In the genomic region with DNA sequence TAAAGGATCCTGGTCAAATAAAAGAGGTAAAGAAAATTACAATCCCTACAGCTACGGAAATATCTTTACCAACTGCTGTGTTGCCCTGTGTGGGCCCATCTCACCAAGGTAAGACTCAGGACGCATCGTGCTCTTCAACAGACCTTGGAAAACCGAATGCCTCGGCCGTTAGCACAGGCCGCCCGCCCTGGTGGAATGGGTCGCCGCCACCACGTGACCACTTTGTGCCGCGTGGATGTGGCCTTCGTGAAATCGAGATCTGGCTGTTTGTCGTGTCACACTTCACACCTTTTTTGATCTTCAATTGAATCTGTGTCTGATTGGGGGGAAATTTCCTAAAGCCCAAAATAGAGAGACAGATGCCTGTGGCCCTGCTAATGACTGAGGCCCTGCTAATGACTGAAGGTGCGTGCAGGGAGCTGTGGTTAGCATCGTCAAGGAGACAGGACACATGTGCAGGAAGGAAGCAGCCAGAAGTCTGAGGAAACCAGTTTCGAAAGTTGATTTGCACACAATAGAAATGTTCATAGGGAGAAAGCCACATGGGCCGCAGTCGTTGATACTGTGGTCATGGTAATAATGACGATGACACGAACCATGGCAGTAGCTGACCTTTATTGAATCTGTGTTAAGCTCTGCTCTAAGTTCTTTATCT, we compare ENCODE assay signal across 15 cellular contexts.
DNase-seq lines count a peak whose midpoint lies in the region; ATAC-seq, FAIRE-seq and TF ChIP-seq lines count a peak whose summit lies in the region.
"Had no signal": no experiment of that assay in that cellular context is flagged by ENCODE, and none has a peak within 500 bp of the region (broad histone marks: within the 10 kb centered on the region; RNA-seq: fewer than 3 reads in every experiment).

No MANE protein-coding gene starts in this region.

- in situ Hi-C loops in K562 (cut with MboI) = no loop called here

- 92% methylated on average over 23 of the region's 23 CpGs for WGBS in K562 (ENCODE audit: insufficient coverage, low coverage, missing lambda C conversion rate)
- WGBS in aorta, 2 donors = 96% methylated on average over 23 of the region's 23 CpGs
- 80 to 83% methylated on average over 23 of the region's 23 CpGs for WGBS in upper lobe of left lung, 2 donors
- WGBS in lower leg skin, 2 donors = 86 to 93% methylated on average over 23 of the region's 23 CpGs

- CTCF ChIA-PET in K562 (lab: Yijun Ruan, JAX; ENCODE audit: low intra/inter-chr PET ratio) = no interaction called here

- peaks cover 7% of the 10 kb centered on the region; the same call in 2 of the 3 replicates for H3K36me3 ChIP-seq in K562 (ENCODE audit: control insufficient read depth, insufficient read depth, low read length)
- peaks cover 0 to 2% of the 10 kb centered on the region in 2 donors for H3K36me3 ChIP-seq in aorta (ENCODE audit: control insufficient read depth in 1 of 2, insufficient read depth in 2 of 2, low read length in 1 of 2)
- H3K36me3 ChIP-seq in upper lobe of left lung = peaks cover 0 to 13% (median 0%) of the 10 kb centered on the region in 4 donors
- H3K36me3 ChIP-seq: cardiac muscle cell had no signal

- H3K4me2 ChIP-seq in K562 (ENCODE audit: insufficient read depth, low read length) = no peak overlapping the region

- ATAC-seq in Right ventricle myocardium superior (ENCODE audit: poor library complexity) = no peak
- no peak for ATAC-seq in K562
- ATAC-seq in aorta (ENCODE audit: low FRiP score) = no peak
- no peak for ATAC-seq in upper lobe of left lung (ENCODE audit: low FRiP score in 2 of 2)

- no peak for TF ChIP-seq RAD21 in K562 (CRISPR knock-in tag; conservative IDR thresholded peaks at IDR 0.05 in 1 of 2, IDR thresholded peaks at IDR 0.05 in 1 of 2)

- H3K27ac ChIP-seq in K562 (ENCODE audit: extremely low read depth, low read depth, low read length) (no peak overlapping the region), aorta (ENCODE audit: low read depth in 1 of 2, low read length in 2 of 2) (no peak overlapping the region), upper lobe of left lung (no peak overlapping the region)
- H3K27ac ChIP-seq: cardiac muscle cell had no signal

- H3K9ac ChIP-seq in K562 (ENCODE audit: insufficient read depth in 1 of 2, low read depth in 2 of 2, low read length in 2 of 2) = 0 out of 4 replicates have a peak overlapping the region, but pooled peaks of 1 of the 2 experiments have one; percentile 18

- TF ChIP-seq EP300 in K562 (IDR thresholded peaks at IDR 0.05; ENCODE audit: low read length) (no peak), upper lobe of left lung (IDR thresholded peaks at IDR 0.05) (peak in 1 of 4 donors; percentile 50)

- no peak for TF ChIP-seq POLR2A in K562 (conservative IDR thresholded peaks at IDR 0.05)
- no peak for TF ChIP-seq POLR2A in upper lobe of left lung (IDR thresholded peaks at IDR 0.05)
- TF ChIP-seq POLR2A in lower leg skin (IDR thresholded peaks at IDR 0.05) = no peak

- H3K9me3 ChIP-seq in K562 (replicated peaks; ENCODE audit: control insufficient read depth, insufficient read depth, low read depth, low read length) (no peaks in the 10 kb centered on the region), aorta (ENCODE audit: control insufficient read depth, low read length) (no peaks in the 10 kb centered on the region), upper lobe of left lung (no peaks in the 10 kb centered on the region)

- H2AFZ ChIP-seq in K562 (ENCODE audit: low read depth, low read length) = no peak overlapping the region

- H4K20me1 ChIP-seq in K562 (replicated peaks; ENCODE audit: control insufficient read depth, insufficient read depth, low read length) = no peaks in the 10 kb centered on the region

- no peaks in the 10 kb centered on the region for H3K27me3 ChIP-seq in K562 (ENCODE audit: control insufficient read depth in 2 of 2, insufficient read depth in 2 of 2, low read length in 2 of 2)
- H3K27me3 ChIP-seq in aorta (ENCODE audit: control insufficient read depth in 1 of 2, insufficient read depth in 2 of 2, low read length in 1 of 2) = no peaks in the 10 kb centered on the region
- no peaks in the 10 kb centered on the region for H3K27me3 ChIP-seq in upper lobe of left lung
- H3K27me3 ChIP-seq: cardiac muscle cell had no signal

- H3K9me1 ChIP-seq in K562 (ENCODE audit: control insufficient read depth, insufficient read depth, low read length) = no peaks in the 10 kb centered on the region

- BruUV-seq in K562 (replicated peaks; lab: Mats Ljungman, UMichigan) = no TSS peak

- POLR2A ChIA-PET in K562 (lab: Yijun Ruan, JAX) = interaction anchor here (0.6 to 1.2 kb wide), 3 partner anchors 8 to 25 kb away, joined by 3 to 4 read pairs (median 3); no protein-coding TSS in a partner anchor

- FAIRE-seq in K562 (lab: Jason Lieb, UNC) = no peak

- no peaks in the 10 kb centered on the region for H3K79me2 ChIP-seq in K562 (ENCODE audit: control insufficient read depth, insufficient read depth, low read length)

- TF ChIP-seq CTCF in K562 (IDR thresholded peaks at IDR 0.05 in 2 of 3, conservative IDR thresholded peaks at IDR 0.05 in 1 of 3; ENCODE audit: insufficient read depth in 2 of 3, low read depth in 1 of 3, low read length in 3 of 3) = no peak
- TF ChIP-seq CTCF in upper lobe of left lung (IDR thresholded peaks at IDR 0.05) = no peak
- TF ChIP-seq CTCF in lower leg skin (IDR thresholded peaks at IDR 0.05) = no peak

- intact Hi-C loops in cardiac septum (cut with DNase I) = no loop called here
- intact Hi-C loops in Right ventricle myocardium superior (cut with DNase I) = no loop called here
- intact Hi-C loops in K562 (cut with micrococcal nuclease) = no loop called here
- intact Hi-C loops in aorta (cut with DNase I) = no loop called here
- intact Hi-C loops in lower leg skin (cut with DNase I; ENCODE audit: low total_unique reads) = no loop called here

- H3K4me1 ChIP-seq in K562 (replicated peaks in 1 of 2; ENCODE audit: control insufficient read depth in 2 of 2, insufficient read depth in 2 of 2, low read length in 2 of 2) = no peaks in the 10 kb centered on the region
- H3K4me1 ChIP-seq in aorta (ENCODE audit: control insufficient read depth in 1 of 2, insufficient read depth in 2 of 2, low read length in 2 of 2) = no peaks in the 10 kb centered on the region
- peaks cover 0 to 10% (median 3%) of the 10 kb centered on the region in 4 donors for H3K4me1 ChIP-seq in upper lobe of left lung

- H3K4me3 ChIP-seq in K562 (no peak overlapping the region), aorta (ENCODE audit: low read length in 2 of 2) (no peak overlapping the region), upper lobe of left lung (no peak overlapping the region), lower leg skin (ENCODE audit: low read depth, poor library complexity, severe bottlenecking) (no peak overlapping the region)
- H3K4me3 ChIP-seq: cardiac muscle cell had no signal

- DNase-seq in cardiac septum (ENCODE audit: low spot score) (peak; percentile 69), Right ventricle myocardium superior (no peak), NOMO-1 treated with DMSO at 0.1 percent for 48 hours (lab: John Stamatoyannopoulos, UW; ENCODE audit: unreplicated experiment) (peak; percentile 96), K562 (ENCODE audit: extremely low read depth in 1 of 4, low spot score in 3 of 4) (no peak), aorta (peak; percentile 18 to 33), upper lobe of left lung (no peak), lower leg skin (ENCODE audit: low spot score in 2 of 2) (no peak)
- DNase-seq in stimulated activated CD4-positive, alpha-beta T cell treated with anti-CD3 and anti-CD28 coated beads, Interleukin-1b, Interleukin-23, amount 100 ng/mL, for 48 hours = no peak
- DNase-seq: activated CD4-positive, CD25-positive, alpha-beta regulatory T cell treated with anti-CD3 and anti-CD28 coated beads, Interleukin-2, amount 50 U/mL, for 72 hours; activated gamma-delta T cell; DMS 273 treated with DMSO at 0.1 percent for 48 hours; endodermal cell; OCI-M1; trophoblast cell had no signal

TF ChIP-seq in K562, 482 proteins besides CTCF, POLR2A, EP300 and RAD21:
- TF ChIP-seq, protein P1, sequence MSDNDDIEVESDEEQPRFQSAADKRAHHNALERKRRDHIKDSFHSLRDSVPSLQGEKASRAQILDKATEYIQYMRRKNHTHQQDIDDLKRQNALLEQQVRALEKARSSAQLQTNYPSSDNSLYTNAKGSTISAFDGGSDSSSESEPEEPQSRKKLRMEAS (CRISPR knock-in tag; IDR thresholded peaks at IDR 0.05) = 0 out of 2 replicates have a peak, but pooled peaks have one; percentile 27
- TF ChIP-seq ATF1 (CRISPR knock-in tag; IDR thresholded peaks at IDR 0.05) = no peak
- TF ChIP-seq ATF1 (tag; IDR thresholded peaks at IDR 0.05) = no peak
- no peak for TF ChIP-seq ZNF324 (CRISPR knock-in tag; IDR thresholded peaks at IDR 0.05)
- TF ChIP-seq ZFX (CRISPR knock-in tag; IDR thresholded peaks at IDR 0.05) = 0 out of 2 replicates have a peak, but pooled peaks have one; percentile 13
TF ChIP-seq in K562: peak in this region for 2.

Comparison
In these comparisons a context has a peak if more than half of its experiments do, and no peak if none do; other contexts are left out.
1. DNase-seq: peak in cardiac septum (single experiment), NOMO-1 treated with DMSO at 0.1 percent for 48 hours (single experiment) and aorta (2 of 2); none in Right ventricle myocardium superior (single experiment), K562 (0 of 4), stimulated activated CD4-positive, alpha-beta T cell treated with anti-CD3 and anti-CD28 coated beads, Interleukin-1b, Interleukin-23, amount 100 ng/mL, for 48 hours (single experiment), upper lobe of left lung (0 of 2) and lower leg skin (0 of 2).